ENCODE assay signal across 2 cellular contexts in the genomic region with DNA sequence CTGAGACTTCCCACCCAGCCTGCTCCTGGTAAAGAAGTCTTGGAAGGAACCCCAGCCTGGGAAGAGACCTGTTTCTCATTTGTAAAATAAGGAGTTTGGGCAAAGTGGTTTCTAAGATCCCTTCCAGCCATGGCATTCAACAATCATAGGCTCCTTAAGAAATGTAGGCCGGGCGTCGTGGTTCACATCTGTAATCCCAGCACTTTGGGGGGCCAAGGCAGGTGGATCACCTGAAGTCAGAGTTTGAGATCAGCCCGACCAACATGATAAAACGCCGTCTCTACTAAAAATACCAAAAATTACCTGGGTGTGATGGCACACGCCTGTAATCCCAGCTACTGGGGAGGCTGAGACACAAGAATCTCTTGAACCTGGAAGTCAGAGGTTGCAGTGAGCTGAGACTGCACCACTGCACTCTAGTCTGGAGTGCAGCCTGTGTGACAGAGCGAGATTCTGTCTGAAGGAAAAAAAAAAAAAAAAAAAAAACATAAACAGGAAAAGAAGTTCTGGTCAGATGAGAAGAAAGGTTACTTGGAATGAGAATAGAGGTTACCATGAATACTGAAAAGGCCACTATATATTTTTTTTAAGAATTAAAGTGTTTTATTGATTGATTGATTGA.
TF ChIP-seq lines count a peak whose summit lies in the region.

No MANE protein-coding gene starts in this region.

TF ChIP-seq in liver, 16 proteins besides CTCF, POLR2A, EP300 and RAD21:
- TF ChIP-seq YY1 (IDR thresholded peaks at IDR 0.05) (no peak), TAF1 (conservative IDR thresholded peaks at IDR 0.05) (no peak), HNF4G (IDR thresholded peaks at IDR 0.05) (no peak), NR2F2 (IDR thresholded peaks at IDR 0.05) (no peak)

TF ChIP-seq in GM12891, 5 proteins besides CTCF, POLR2A, EP300 and RAD21:
- TF ChIP-seq POU2F2 (IDR thresholded peaks at IDR 0.05; ENCODE audit: low read depth, low read length) (no peak), POLR2AphosphoS5 (IDR thresholded peaks at IDR 0.05; ENCODE audit: low read depth, low read length) (no peak), PAX5 (IDR thresholded peaks at IDR 0.05; ENCODE audit: insufficient read depth, low read length, severe bottlenecking) (no peak), SPI1 (IDR thresholded peaks at IDR 0.05; ENCODE audit: low read depth, low read length) (no peak)
